ENCODE assay signal across 1 cellular context in the genomic region with DNA sequence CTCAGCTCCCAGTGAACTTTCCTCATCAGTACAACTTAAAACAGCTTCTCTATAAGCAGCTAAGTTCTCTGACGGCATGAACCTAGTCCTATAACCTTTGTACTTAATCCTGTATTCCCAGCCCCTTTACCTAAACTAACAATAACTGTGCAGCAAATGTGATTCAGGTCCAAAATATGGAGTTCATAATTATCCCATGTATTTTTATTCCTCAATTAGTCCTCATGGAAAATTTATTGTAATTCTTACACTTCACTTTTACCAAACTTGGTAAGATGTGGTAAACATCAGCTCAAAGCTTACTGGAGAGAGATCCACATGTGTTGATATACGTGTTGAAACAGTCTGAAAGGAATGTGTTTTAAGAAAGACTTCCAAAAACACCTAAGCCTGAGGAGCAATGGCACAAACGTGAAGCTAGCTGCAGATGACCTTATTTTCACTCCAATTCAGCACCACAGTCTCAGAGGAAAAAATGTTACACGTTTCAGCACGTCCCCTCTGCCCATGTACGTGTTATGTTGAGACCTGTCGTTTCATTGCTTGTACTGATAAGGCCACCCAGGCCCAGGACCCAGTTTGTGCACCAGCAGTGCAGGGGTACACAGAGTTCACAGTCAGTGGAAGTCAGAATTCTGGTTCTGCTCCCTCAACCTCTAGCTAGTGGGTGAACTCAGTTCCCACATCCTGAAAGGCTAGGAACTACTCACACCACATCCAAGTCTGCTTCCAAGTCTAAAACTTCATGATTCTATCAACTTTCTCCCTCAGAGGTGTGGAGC.
TF ChIP-seq lines count a peak whose summit lies in the region.

No MANE protein-coding gene starts in this region.

TF ChIP-seq in HepG2, 621 proteins besides CTCF, POLR2A, EP300 and RAD21 (continued from another document and continues in another):
- TF ChIP-seq HNF1A (IDR thresholded peaks at IDR 0.05; ENCODE audit: low read depth), result no peak
- no peak for TF ChIP-seq HNF1A (CRISPR knock-in tag; IDR thresholded peaks at IDR 0.05; ENCODE audit: borderline replicate concordance)
- TF ChIP-seq TMF1 (CRISPR knock-in tag; IDR thresholded peaks at IDR 0.05; ENCODE audit: low read depth), result no peak
- no peak for TF ChIP-seq ZNF569 (CRISPR knock-in tag; IDR thresholded peaks at IDR 0.05; ENCODE audit: borderline replicate concordance)
- TF ChIP-seq IKZF4 (CRISPR knock-in tag; IDR thresholded peaks at IDR 0.05; ENCODE audit: borderline replicate concordance, low read depth, not compliant biosample characterization), result peak; percentile 51
- TF ChIP-seq ATF4 (CRISPR knock-in tag; IDR thresholded peaks at IDR 0.05), result 0 out of 4 replicates have a peak, but pooled peaks of 1 of the 2 experiments have one; percentile 29
- TF ChIP-seq MTF1 (CRISPR knock-in tag; IDR thresholded peaks at IDR 0.05), result no peak
- TF ChIP-seq, protein P1, sequence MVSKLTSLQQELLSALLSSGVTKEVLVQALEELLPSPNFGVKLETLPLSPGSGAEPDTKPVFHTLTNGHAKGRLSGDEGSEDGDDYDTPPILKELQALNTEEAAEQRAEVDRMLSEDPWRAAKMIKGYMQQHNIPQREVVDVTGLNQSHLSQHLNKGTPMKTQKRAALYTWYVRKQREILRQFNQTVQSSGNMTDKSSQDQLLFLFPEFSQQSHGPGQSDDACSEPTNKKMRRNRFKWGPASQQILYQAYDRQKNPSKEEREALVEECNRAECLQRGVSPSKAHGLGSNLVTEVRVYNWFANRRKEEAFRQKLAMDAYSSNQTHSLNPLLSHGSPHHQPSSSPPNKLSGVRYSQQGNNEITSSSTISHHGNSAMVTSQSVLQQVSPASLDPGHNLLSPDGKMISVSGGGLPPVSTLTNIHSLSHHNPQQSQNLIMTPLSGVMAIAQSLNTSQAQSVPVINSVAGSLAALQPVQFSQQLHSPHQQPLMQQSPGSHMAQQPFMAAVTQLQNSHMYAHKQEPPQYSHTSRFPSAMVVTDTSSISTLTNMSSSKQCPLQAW (CRISPR knock-in tag; IDR thresholded peaks at IDR 0.05), result no peak; the same call in 1 of the 2 replicates
- TF ChIP-seq ZKSCAN8 (CRISPR knock-in tag; IDR thresholded peaks at IDR 0.05; ENCODE audit: borderline replicate concordance), result peak; percentile 82; the same call in 1 of the 2 replicates
- TF ChIP-seq, protein P2, sequence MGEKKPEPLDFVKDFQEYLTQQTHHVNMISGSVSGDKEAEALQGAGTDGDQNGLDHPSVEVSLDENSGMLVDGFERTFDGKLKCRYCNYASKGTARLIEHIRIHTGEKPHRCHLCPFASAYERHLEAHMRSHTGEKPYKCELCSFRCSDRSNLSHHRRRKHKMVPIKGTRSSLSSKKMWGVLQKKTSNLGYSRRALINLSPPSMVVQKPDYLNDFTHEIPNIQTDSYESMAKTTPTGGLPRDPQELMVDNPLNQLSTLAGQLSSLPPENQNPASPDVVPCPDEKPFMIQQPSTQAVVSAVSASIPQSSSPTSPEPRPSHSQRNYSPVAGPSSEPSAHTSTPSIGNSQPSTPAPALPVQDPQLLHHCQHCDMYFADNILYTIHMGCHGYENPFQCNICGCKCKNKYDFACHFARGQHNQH (CRISPR knock-in tag; IDR thresholded peaks at IDR 0.05), result peak; percentile 47; the same call in 1 of the 2 replicates
- TF ChIP-seq KAT2B (IDR thresholded peaks at IDR 0.05; ENCODE audit: borderline replicate concordance, low read depth, low read length), result no peak
- TF ChIP-seq RXRB (CRISPR knock-in tag; IDR thresholded peaks at IDR 0.05; ENCODE audit: borderline replicate concordance), result peak; percentile 41
- no peak for TF ChIP-seq NONO (IDR thresholded peaks at IDR 0.05)
- TF ChIP-seq NONO (CRISPR knock-in tag; conservative IDR thresholded peaks at IDR 0.05), result peak; percentile 72
- peak; percentile 42; the same call in 1 of the 2 replicates for TF ChIP-seq TGIF2 (CRISPR knock-in tag; IDR thresholded peaks at IDR 0.05)
- TF ChIP-seq SMC3 (IDR thresholded peaks at IDR 0.05; ENCODE audit: low read length), result peak; percentile 27; the same call in 1 of the 2 replicates
- TF ChIP-seq, protein P3, sequence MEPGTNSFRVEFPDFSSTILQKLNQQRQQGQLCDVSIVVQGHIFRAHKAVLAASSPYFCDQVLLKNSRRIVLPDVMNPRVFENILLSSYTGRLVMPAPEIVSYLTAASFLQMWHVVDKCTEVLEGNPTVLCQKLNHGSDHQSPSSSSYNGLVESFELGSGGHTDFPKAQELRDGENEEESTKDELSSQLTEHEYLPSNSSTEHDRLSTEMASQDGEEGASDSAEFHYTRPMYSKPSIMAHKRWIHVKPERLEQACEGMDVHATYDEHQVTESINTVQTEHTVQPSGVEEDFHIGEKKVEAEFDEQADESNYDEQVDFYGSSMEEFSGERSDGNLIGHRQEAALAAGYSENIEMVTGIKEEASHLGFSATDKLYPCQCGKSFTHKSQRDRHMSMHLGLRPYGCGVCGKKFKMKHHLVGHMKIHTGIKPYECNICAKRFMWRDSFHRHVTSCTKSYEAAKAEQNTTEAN (CRISPR knock-in tag; conservative IDR thresholded peaks at IDR 0.05), result peak; percentile 55; the same call in 1 of the 2 replicates
- peak; percentile 75; the same call in 1 of the 2 replicates for TF ChIP-seq ZNF619 (CRISPR knock-in tag; IDR thresholded peaks at IDR 0.05)
- TF ChIP-seq SMAD9 (CRISPR knock-in tag; IDR thresholded peaks at IDR 0.05), result 0 out of 2 replicates have a peak, but pooled peaks have one; percentile 24
- TF ChIP-seq ZNF501 (CRISPR knock-in tag; IDR thresholded peaks at IDR 0.05), result peak; percentile 58; the same call in 1 of the 2 replicates
- TF ChIP-seq ZNF432 (CRISPR knock-in tag; IDR thresholded peaks at IDR 0.05; ENCODE audit: borderline replicate concordance), result no peak
- peak; percentile 62; the same call in 1 of the 2 replicates for TF ChIP-seq ZNF547 (CRISPR knock-in tag; IDR thresholded peaks at IDR 0.05)
- peak; percentile 61; the same call in 1 of the 2 replicates for TF ChIP-seq ZNF350 (CRISPR knock-in tag; IDR thresholded peaks at IDR 0.05; ENCODE audit: borderline replicate concordance, low read depth)
- TF ChIP-seq ZMYM3 (CRISPR knock-in tag; IDR thresholded peaks at IDR 0.05), result no peak
- peak; percentile 62 for TF ChIP-seq ZMYM4 (CRISPR knock-in tag; IDR thresholded peaks at IDR 0.05)
- TF ChIP-seq GATAD1 (CRISPR knock-in tag; IDR thresholded peaks at IDR 0.05), result peak; percentile 53; the same call in 1 of the 2 replicates
- 0 out of 2 replicates have a peak, but pooled peaks have one; percentile 54 for TF ChIP-seq ARNT2 (CRISPR knock-in tag; IDR thresholded peaks at IDR 0.05; ENCODE audit: low read depth)
- TF ChIP-seq, protein P4, sequence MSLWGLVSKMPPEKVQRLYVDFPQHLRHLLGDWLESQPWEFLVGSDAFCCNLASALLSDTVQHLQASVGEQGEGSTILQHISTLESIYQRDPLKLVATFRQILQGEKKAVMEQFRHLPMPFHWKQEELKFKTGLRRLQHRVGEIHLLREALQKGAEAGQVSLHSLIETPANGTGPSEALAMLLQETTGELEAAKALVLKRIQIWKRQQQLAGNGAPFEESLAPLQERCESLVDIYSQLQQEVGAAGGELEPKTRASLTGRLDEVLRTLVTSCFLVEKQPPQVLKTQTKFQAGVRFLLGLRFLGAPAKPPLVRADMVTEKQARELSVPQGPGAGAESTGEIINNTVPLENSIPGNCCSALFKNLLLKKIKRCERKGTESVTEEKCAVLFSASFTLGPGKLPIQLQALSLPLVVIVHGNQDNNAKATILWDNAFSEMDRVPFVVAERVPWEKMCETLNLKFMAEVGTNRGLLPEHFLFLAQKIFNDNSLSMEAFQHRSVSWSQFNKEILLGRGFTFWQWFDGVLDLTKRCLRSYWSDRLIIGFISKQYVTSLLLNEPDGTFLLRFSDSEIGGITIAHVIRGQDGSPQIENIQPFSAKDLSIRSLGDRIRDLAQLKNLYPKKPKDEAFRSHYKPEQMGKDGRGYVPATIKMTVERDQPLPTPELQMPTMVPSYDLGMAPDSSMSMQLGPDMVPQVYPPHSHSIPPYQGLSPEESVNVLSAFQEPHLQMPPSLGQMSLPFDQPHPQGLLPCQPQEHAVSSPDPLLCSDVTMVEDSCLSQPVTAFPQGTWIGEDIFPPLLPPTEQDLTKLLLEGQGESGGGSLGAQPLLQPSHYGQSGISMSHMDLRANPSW (CRISPR knock-in tag; IDR thresholded peaks at IDR 0.05; ENCODE audit: borderline replicate concordance), result no peak; the same call in 1 of the 2 replicates
- TF ChIP-seq, protein P5, sequence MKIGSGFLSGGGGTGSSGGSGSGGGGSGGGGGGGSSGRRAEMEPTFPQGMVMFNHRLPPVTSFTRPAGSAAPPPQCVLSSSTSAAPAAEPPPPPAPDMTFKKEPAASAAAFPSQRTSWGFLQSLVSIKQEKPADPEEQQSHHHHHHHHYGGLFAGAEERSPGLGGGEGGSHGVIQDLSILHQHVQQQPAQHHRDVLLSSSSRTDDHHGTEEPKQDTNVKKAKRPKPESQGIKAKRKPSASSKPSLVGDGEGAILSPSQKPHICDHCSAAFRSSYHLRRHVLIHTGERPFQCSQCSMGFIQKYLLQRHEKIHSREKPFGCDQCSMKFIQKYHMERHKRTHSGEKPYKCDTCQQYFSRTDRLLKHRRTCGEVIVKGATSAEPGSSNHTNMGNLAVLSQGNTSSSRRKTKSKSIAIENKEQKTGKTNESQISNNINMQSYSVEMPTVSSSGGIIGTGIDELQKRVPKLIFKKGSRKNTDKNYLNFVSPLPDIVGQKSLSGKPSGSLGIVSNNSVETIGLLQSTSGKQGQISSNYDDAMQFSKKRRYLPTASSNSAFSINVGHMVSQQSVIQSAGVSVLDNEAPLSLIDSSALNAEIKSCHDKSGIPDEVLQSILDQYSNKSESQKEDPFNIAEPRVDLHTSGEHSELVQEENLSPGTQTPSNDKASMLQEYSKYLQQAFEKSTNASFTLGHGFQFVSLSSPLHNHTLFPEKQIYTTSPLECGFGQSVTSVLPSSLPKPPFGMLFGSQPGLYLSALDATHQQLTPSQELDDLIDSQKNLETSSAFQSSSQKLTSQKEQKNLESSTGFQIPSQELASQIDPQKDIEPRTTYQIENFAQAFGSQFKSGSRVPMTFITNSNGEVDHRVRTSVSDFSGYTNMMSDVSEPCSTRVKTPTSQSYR (CRISPR knock-in tag; IDR thresholded peaks at IDR 0.05; ENCODE audit: borderline replicate concordance), result 0 out of 2 replicates have a peak, but pooled peaks have one; percentile 9
- TF ChIP-seq MIER3 (CRISPR knock-in tag; IDR thresholded peaks at IDR 0.05; ENCODE audit: borderline replicate concordance), result peak; percentile 17; the same call in 1 of the 2 replicates
- no peak for TF ChIP-seq ATF3 (CRISPR knock-in tag; IDR thresholded peaks at IDR 0.05)
- TF ChIP-seq LCORL (IDR thresholded peaks at IDR 0.05), result no peak
- peak; percentile 77; the same call in 1 of the 2 replicates for TF ChIP-seq LCORL (CRISPR knock-in tag; IDR thresholded peaks at IDR 0.05)
- no peak for TF ChIP-seq PCBP1 (IDR thresholded peaks at IDR 0.05; ENCODE audit: borderline replicate concordance, low read depth, low read length)
- TF ChIP-seq DPF2 (CRISPR knock-in tag; IDR thresholded peaks at IDR 0.05; ENCODE audit: borderline replicate concordance, low read depth), result peak; percentile 39; the same call in 1 of the 2 replicates
- TF ChIP-seq SMAD1 (CRISPR knock-in tag; IDR thresholded peaks at IDR 0.05; ENCODE audit: borderline replicate concordance, low read depth), result 0 out of 2 replicates have a peak, but pooled peaks have one; percentile 33
- TF ChIP-seq MED1 (CRISPR knock-in tag; IDR thresholded peaks at IDR 0.05), result peak; percentile 55
- peak; percentile 54; the same call in 1 of the 2 replicates for TF ChIP-seq DMAP1 (CRISPR knock-in tag; IDR thresholded peaks at IDR 0.05)
- 0 out of 2 replicates have a peak, but pooled peaks have one; percentile 14 for TF ChIP-seq ZSCAN22 (CRISPR knock-in tag; IDR thresholded peaks at IDR 0.05)
- TF ChIP-seq CSRNP1 (CRISPR knock-in tag; IDR thresholded peaks at IDR 0.05), result peak; percentile 61; the same call in 1 of the 2 replicates
